In genomic region chr14:36243183-36243582, GRCh38 we compare ENCODE assay signal across 1 cellular context.
TF ChIP-seq lines count a peak whose summit lies in the region.

No MANE protein-coding gene starts in this region.

TF ChIP-seq in GM23338, 12 proteins besides CTCF, POLR2A, EP300 and RAD21 (continued from another document):
- TF ChIP-seq, protein P1, sequence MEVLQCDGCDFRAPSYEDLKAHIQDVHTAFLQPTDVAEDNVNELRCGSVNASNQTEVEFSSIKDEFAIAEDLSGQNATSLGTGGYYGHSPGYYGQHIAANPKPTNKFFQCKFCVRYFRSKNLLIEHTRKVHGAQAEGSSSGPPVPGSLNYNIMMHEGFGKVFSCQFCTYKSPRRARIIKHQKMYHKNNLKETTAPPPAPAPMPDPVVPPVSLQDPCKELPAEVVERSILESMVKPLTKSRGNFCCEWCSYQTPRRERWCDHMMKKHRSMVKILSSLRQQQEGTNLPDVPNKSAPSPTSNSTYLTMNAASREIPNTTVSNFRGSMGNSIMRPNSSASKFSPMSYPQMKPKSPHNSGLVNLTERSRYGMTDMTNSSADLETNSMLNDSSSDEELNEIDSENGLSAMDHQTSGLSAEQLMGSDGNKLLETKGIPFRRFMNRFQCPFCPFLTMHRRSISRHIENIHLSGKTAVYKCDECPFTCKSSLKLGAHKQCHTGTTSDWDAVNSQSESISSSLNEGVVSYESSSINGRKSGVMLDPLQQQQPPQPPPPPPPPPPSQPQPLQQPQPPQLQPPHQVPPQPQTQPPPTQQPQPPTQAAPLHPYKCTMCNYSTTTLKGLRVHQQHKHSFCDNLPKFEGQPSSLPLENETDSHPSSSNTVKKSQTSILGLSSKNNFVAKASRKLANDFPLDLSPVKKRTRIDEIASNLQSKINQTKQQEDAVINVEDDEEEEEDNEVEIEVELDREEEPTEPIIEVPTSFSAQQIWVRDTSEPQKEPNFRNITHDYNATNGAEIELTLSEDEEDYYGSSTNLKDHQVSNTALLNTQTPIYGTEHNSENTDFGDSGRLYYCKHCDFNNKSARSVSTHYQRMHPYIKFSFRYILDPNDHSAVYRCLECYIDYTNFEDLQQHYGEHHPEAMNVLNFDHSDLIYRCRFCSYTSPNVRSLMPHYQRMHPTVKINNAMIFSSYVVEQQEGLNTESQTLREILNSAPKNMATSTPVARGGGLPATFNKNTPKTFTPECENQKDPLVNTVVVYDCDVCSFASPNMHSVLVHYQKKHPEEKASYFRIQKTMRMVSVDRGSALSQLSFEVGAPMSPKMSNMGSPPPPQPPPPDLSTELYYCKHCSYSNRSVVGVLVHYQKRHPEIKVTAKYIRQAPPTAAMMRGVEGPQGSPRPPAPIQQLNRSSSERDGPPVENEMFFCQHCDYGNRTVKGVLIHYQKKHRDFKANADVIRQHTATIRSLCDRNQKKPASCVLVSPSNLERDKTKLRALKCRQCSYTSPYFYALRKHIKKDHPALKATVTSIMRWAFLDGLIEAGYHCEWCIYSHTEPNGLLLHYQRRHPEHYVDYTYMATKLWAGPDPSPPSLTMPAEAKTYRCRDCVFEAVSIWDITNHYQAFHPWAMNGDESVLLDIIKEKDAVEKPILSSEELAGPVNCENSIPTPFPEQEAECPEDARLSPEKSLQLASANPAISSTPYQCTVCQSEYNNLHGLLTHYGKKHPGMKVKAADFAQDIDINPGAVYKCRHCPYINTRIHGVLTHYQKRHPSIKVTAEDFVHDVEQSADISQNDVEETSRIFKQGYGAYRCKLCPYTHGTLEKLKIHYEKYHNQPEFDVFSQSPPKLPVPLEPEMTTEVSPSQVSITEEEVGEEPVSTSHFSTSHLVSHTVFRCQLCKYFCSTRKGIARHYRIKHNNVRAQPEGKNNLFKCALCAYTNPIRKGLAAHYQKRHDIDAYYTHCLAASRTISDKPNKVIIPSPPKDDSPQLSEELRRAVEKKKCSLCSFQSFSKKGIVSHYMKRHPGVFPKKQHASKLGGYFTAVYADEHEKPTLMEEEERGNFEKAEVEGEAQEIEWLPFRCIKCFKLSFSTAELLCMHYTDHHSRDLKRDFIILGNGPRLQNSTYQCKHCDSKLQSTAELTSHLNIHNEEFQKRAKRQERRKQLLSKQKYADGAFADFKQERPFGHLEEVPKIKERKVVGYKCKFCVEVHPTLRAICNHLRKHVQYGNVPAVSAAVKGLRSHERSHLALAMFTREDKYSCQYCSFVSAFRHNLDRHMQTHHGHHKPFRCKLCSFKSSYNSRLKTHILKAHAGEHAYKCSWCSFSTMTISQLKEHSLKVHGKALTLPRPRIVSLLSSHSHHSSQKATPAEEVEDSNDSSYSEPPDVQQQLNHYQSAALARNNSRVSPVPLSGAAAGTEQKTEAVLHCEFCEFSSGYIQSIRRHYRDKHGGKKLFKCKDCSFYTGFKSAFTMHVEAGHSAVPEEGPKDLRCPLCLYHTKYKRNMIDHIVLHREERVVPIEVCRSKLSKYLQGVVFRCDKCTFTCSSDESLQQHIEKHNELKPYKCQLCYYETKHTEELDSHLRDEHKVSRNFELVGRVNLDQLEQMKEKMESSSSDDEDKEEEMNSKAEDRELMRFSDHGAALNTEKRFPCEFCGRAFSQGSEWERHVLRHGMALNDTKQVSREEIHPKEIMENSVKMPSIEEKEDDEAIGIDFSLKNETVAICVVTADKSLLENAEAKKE (CRISPR knock-in tag; IDR thresholded peaks at IDR 0.05): no peak
- no peak for TF ChIP-seq ZNF331 (CRISPR knock-in tag; IDR thresholded peaks at IDR 0.05; ENCODE audit: low read depth)
- no peak for TF ChIP-seq STAT1 (IDR thresholded peaks at IDR 0.05; ENCODE audit: unreplicated experiment)
- no peak for TF ChIP-seq POLR2AphosphoS5 (IDR thresholded peaks at IDR 0.05; ENCODE audit: low read depth)
- TF ChIP-seq EZH2 (IDR thresholded peaks at IDR 0.05; ENCODE audit: low read depth, unreplicated experiment): no peak
- no peak for TF ChIP-seq JUNB (IDR thresholded peaks at IDR 0.05; ENCODE audit: unreplicated experiment)
- TF ChIP-seq CREB1 (CRISPR knock-in tag; IDR thresholded peaks at IDR 0.05; ENCODE audit: low read depth): no peak
- no peak for TF ChIP-seq ZNF114 (CRISPR knock-in tag; IDR thresholded peaks at IDR 0.05)
- TF ChIP-seq EZH2phosphoT487 (IDR thresholded peaks at IDR 0.05; ENCODE audit: unreplicated experiment): no peak
- no peak for TF ChIP-seq REST (IDR thresholded peaks at IDR 0.05; ENCODE audit: unreplicated experiment)
- TF ChIP-seq, protein P2, sequence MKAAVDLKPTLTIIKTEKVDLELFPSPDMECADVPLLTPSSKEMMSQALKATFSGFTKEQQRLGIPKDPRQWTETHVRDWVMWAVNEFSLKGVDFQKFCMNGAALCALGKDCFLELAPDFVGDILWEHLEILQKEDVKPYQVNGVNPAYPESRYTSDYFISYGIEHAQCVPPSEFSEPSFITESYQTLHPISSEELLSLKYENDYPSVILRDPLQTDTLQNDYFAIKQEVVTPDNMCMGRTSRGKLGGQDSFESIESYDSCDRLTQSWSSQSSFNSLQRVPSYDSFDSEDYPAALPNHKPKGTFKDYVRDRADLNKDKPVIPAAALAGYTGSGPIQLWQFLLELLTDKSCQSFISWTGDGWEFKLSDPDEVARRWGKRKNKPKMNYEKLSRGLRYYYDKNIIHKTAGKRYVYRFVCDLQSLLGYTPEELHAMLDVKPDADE (IDR thresholded peaks at IDR 0.05): no peak
